Comparison of ENCODE assay signal across 6 cellular contexts in the genomic region with DNA sequence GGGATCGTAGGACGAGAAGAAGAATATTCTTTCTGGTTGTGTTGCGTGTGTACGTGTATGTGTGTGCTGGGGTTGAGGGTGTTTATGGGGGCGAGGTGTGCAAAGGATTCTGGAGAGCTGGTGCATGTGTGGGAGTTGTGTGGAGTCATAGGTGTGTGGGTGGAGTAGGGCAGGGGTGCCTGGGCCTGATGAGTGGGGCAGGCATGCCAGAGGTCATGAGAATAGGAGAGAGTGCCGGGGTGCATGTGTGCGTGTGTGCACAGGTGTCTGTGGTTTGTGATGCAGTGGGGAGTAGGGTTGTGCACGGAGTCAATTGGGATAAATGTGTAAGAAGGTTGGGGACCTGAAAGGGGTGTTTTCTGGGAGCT. TPM values are rescaled to one million over a fixed set of nuclear protein-coding genes. Genes with fewer than 3 reads are reported as not detected.
A peak's percentile ranks its signal among the peaks of the same experiment; 100 is the strongest.
DNase-seq lines count a peak whose midpoint lies in the region; ATAC-seq and TF ChIP-seq lines count a peak whose summit lies in the region.

No MANE protein-coding gene starts in this region.

- H3K4me1 ChIP-seq in skeletal muscle satellite cell (ENCODE audit: control insufficient read depth, insufficient read depth, low read length) = peaks cover 27% of the 10 kb centered on the region

- H3K4me3 ChIP-seq in WI38 (ENCODE audit: low read depth, low read length) (peak overlapping the region; percentile 65), epithelial cell of proximal tubule (ENCODE audit: low read depth, low read length) (peak overlapping the region; percentile 58), skeletal muscle satellite cell (ENCODE audit: low read length) (peak overlapping the region; percentile 73)

- ATAC-seq in GM21737 (IDR thresholded peaks at IDR 0.05; ENCODE audit: unreplicated experiment) (no peak), GM18517 (IDR thresholded peaks at IDR 0.05; ENCODE audit: unreplicated experiment) (no peak)

- peak overlapping the region; percentile 82 for H3K4me2 ChIP-seq in skeletal muscle satellite cell (ENCODE audit: low read length)

- TF ChIP-seq CTCF in WI38 (IDR thresholded peaks at IDR 0.05; ENCODE audit: low read depth, low read length) (no peak), epithelial cell of proximal tubule (conservative IDR thresholded peaks at IDR 0.05; ENCODE audit: low read depth, low read length) (no peak)

- no peaks in the 10 kb centered on the region for H3K9me3 ChIP-seq in skeletal muscle satellite cell (replicated peaks; ENCODE audit: low read length)

- DNase-seq in epithelial cell of proximal tubule (ENCODE audit: low read depth) (no peak), COR-L47 (lab: John Stamatoyannopoulos, UW) (no peak)

- H3K36me3 ChIP-seq in skeletal muscle satellite cell (ENCODE audit: insufficient read depth, low read length) = no peaks in the 10 kb centered on the region

- no peak overlapping the region for H3K9ac ChIP-seq in skeletal muscle satellite cell (ENCODE audit: low read depth, low read length)

- H3K27me3 ChIP-seq in skeletal muscle satellite cell (ENCODE audit: control insufficient read depth, insufficient read depth, low read length) = no peaks in the 10 kb centered on the region

RNA-seq across cellular contexts. Expression of gene TMEM91, which starts 0.6 kb away (rescaled TPM):
- total RNA-seq in epithelial cell of proximal tubule = 2.7 and 3.5 TPM in 2 replicates
- 3.8 and 5.7 TPM in 2 replicates for total RNA-seq in skeletal muscle satellite cell (2012; rRNA removed)

RNA-seq across cellular contexts. Expression of gene B9D2, which starts 13.0 kb away (rescaled TPM):
- total RNA-seq in epithelial cell of proximal tubule = 5.3 and 22.9 TPM in 2 replicates
- 3.7 and 5.3 TPM in 2 replicates for total RNA-seq in skeletal muscle satellite cell (2012; rRNA removed)

RNA-seq across cellular contexts. Expression of gene EXOSC5, which starts 20.2 kb away (rescaled TPM):
- total RNA-seq in epithelial cell of proximal tubule = 23.7 and 43.8 TPM in 2 replicates
- 21.0 and 24.1 TPM in 2 replicates for total RNA-seq in skeletal muscle satellite cell (2012; rRNA removed)

RNA-seq across cellular contexts. Expression of gene BCKDHA, which starts 20.6 kb away (rescaled TPM):
- 24.0 and 35.7 TPM in 2 replicates for total RNA-seq in epithelial cell of proximal tubule
- 23.3 and 27.7 TPM in 2 replicates for total RNA-seq in skeletal muscle satellite cell (2012; rRNA removed)

RNA-seq across cellular contexts. Expression of gene TGFB1, which starts 23.3 kb away (rescaled TPM):
- total RNA-seq in epithelial cell of proximal tubule = 8.5 and 24.3 TPM in 2 replicates
- total RNA-seq in skeletal muscle satellite cell (2012; rRNA removed) = 14.4 and 18.8 TPM in 2 replicates
